Comparison of ENCODE assay signal across 1 cellular context in genomic region chr17:61326330-61326729, GRCh38.
A peak's percentile ranks its signal among the peaks of the same experiment; 100 is the strongest.
TF ChIP-seq lines count a peak whose summit lies in the region.

No MANE protein-coding gene starts in this region.

TF ChIP-seq in IMR-90, 13 proteins besides CTCF, POLR2A, EP300 and RAD21:
- 0 out of 2 replicates have a peak, but pooled peaks have one; percentile 6 for TF ChIP-seq USF2 (IDR thresholded peaks at IDR 0.05; ENCODE audit: low read depth, low read length)
- no peak for TF ChIP-seq MAFK (IDR thresholded peaks at IDR 0.05; ENCODE audit: low read depth, low read length)
TF ChIP-seq in IMR-90: peak in this region for 1.
